ENCODE assay signal across 1 cellular context in the genomic region with DNA sequence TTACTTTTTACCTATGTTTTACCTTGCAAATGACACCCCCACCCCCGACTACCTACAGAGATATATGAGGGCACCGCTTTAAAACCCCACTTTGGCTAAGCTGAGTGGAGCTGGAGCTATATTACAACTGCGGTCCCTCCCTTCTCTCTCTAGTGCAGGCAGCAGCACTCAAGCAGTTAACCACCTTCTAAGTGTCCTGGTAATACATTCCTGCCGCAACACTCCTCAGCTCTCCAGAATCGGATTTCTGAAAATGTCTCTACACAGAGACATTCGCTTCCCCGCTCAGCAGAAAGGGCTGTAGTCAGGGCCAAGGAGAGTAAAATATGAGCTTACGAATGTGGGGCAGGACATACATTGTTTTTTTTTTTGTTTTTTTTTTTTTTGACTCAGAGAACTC.
TF ChIP-seq lines count a peak whose summit lies in the region.

No MANE protein-coding gene starts in this region.

TF ChIP-seq in SK-N-SH treated with all-trans-retinoic acid at 6 μM for 48 hours, 23 proteins besides CTCF, POLR2A, EP300 and RAD21 (continued from another document):
- TF ChIP-seq ZFP3 (CRISPR knock-in tag; IDR thresholded peaks at IDR 0.05) = no peak
- no peak for TF ChIP-seq BACH2 (CRISPR knock-in tag; IDR thresholded peaks at IDR 0.05; ENCODE audit: borderline replicate concordance)
- no peak for TF ChIP-seq PPARA (CRISPR knock-in tag; IDR thresholded peaks at IDR 0.05; ENCODE audit: borderline replicate concordance)
- TF ChIP-seq, protein P1, sequence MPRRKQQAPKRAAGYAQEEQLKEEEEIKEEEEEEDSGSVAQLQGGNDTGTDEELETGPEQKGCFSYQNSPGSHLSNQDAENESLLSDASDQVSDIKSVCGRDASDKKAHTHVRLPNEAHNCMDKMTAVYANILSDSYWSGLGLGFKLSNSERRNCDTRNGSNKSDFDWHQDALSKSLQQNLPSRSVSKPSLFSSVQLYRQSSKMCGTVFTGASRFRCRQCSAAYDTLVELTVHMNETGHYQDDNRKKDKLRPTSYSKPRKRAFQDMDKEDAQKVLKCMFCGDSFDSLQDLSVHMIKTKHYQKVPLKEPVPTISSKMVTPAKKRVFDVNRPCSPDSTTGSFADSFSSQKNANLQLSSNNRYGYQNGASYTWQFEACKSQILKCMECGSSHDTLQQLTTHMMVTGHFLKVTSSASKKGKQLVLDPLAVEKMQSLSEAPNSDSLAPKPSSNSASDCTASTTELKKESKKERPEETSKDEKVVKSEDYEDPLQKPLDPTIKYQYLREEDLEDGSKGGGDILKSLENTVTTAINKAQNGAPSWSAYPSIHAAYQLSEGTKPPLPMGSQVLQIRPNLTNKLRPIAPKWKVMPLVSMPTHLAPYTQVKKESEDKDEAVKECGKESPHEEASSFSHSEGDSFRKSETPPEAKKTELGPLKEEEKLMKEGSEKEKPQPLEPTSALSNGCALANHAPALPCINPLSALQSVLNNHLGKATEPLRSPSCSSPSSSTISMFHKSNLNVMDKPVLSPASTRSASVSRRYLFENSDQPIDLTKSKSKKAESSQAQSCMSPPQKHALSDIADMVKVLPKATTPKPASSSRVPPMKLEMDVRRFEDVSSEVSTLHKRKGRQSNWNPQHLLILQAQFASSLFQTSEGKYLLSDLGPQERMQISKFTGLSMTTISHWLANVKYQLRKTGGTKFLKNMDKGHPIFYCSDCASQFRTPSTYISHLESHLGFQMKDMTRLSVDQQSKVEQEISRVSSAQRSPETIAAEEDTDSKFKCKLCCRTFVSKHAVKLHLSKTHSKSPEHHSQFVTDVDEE (CRISPR knock-in tag; IDR thresholded peaks at IDR 0.05) = no peak
- TF ChIP-seq ZC3H10 (CRISPR knock-in tag; IDR thresholded peaks at IDR 0.05) = no peak
- no peak for TF ChIP-seq CSDC2 (CRISPR knock-in tag; IDR thresholded peaks at IDR 0.05)
- TF ChIP-seq GLIS3 (CRISPR knock-in tag; IDR thresholded peaks at IDR 0.05) = no peak
